1 cellular context compared by ENCODE assay signal in the genomic region with DNA sequence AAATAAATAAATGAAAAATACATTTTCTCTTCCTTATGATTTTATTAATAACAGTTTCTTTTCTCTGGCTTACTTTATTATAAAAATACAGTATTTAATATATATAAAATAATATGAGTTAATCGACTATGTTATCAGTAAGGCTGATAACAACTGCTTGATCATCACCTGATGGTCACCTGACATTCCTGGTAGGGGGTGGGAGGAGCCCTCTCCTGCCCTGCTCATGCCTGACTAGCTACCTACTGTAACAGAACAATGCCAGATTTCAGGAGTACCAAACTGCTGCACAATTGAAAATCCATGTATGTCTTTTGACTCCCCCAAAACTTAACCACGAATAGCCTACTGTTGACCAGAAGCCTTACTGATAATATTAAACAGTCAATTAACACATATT.
TF ChIP-seq lines count a peak whose summit lies in the region.

No MANE protein-coding gene starts in this region.

TF ChIP-seq in GM23338, 12 proteins besides CTCF, POLR2A, EP300 and RAD21:
- no peak for TF ChIP-seq CREB1 (CRISPR knock-in tag; IDR thresholded peaks at IDR 0.05; ENCODE audit: low read depth)
- no peak for TF ChIP-seq EZH2phosphoT487 (IDR thresholded peaks at IDR 0.05; ENCODE audit: unreplicated experiment)
- TF ChIP-seq, protein P1, sequence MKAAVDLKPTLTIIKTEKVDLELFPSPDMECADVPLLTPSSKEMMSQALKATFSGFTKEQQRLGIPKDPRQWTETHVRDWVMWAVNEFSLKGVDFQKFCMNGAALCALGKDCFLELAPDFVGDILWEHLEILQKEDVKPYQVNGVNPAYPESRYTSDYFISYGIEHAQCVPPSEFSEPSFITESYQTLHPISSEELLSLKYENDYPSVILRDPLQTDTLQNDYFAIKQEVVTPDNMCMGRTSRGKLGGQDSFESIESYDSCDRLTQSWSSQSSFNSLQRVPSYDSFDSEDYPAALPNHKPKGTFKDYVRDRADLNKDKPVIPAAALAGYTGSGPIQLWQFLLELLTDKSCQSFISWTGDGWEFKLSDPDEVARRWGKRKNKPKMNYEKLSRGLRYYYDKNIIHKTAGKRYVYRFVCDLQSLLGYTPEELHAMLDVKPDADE (IDR thresholded peaks at IDR 0.05) = no peak
